24 cellular contexts compared by ENCODE assay signal in the genomic region with DNA sequence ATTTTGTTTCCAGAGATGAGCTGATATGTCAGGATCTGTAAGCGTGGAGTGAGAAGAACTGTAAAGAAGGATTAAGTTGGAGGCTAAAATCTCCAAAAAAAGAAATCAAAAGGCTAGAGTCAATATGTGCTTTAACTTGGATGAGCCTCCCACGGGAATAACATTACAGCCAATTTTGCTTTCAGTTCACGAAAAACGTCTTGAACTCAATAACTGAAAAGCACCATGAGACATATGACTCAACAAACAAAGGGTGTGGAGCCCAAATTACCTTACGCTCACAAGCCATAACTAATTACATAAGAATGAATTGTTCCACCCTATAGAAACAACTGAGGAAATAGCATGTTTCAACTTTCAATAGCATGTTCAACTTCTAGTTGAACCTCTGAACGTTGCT. TPM values are rescaled to one million over a fixed set of nuclear protein-coding genes. Genes with fewer than 3 reads are reported as not detected.
DNase-seq lines count a peak whose midpoint lies in the region; ATAC-seq and TF ChIP-seq lines count a peak whose summit lies in the region.
"Had no signal": no experiment of that assay in that cellular context is flagged by ENCODE, and none has a peak within 500 bp of the region (broad histone marks: within the 10 kb centered on the region; RNA-seq: fewer than 3 reads in every experiment).

No MANE protein-coding gene starts in this region.

- H3K27me3 Mint-ChIP-seq in WTC11 (ENCODE audit: low read depth): no peaks in the 10 kb centered on the region

- ATAC-seq in HG03060 (IDR thresholded peaks at IDR 0.05; ENCODE audit: low read depth, unreplicated experiment): peak; percentile 44
- ATAC-seq in WTC11: no peak
- ATAC-seq: effector memory CD8-positive, alpha-beta T cell; natural killer cell had no signal

- H3K36me3 Mint-ChIP-seq in WTC11: no peaks in the 10 kb centered on the region
- H3K36me3 Mint-ChIP-seq: natural killer cell had no signal

- H3K27ac Mint-ChIP-seq in WTC11: no peak overlapping the region
- H3K27ac Mint-ChIP-seq: effector memory CD8-positive, alpha-beta T cell; natural killer cell had no signal

- CTCF ChIA-PET in RWPE1 (lab: Yijun Ruan, JAX) (interaction anchor here (0.6 kb wide), 1 partner anchor 648 kb away, joined by 3 read pairs; no protein-coding TSS in a partner anchor), WTC11 (lab: Charles Lee) (no interaction called here)

- no peaks in the 10 kb centered on the region for H3K36me3 ChIP-seq in GM06990 (ENCODE audit: control insufficient read depth, insufficient read depth, low read length)
- no peaks in the 10 kb centered on the region for H3K36me3 ChIP-seq in WERI-Rb-1
- H3K36me3 ChIP-seq: SJSA1 had no signal

- no peak overlapping the region for H3K27ac ChIP-seq in RWPE1
- no peak overlapping the region for H3K27ac ChIP-seq in WERI-Rb-1
- H3K27ac ChIP-seq: parathyroid adenoma, SJSA1 had no signal

- TF ChIP-seq CTCF in GM06990 (IDR thresholded peaks at IDR 0.05; ENCODE audit: insufficient read depth, low read length, poor library complexity, severe bottlenecking): no peak
- no peak for TF ChIP-seq CTCF in RWPE1 (conservative IDR thresholded peaks at IDR 0.05; ENCODE audit: low read depth)
- no peak for TF ChIP-seq CTCF in fibroblast of mammary gland (conservative IDR thresholded peaks at IDR 0.05; ENCODE audit: control insufficient read depth, insufficient read depth, low read depth, low read length)
- TF ChIP-seq CTCF in WTC11 (IDR thresholded peaks at IDR 0.05): no peak
- no peak for TF ChIP-seq CTCF in WERI-Rb-1 (IDR thresholded peaks at IDR 0.05; ENCODE audit: low read depth, low read length)

- no peaks in the 10 kb centered on the region for H3K27me3 ChIP-seq in GM06990 (replicated peaks; ENCODE audit: control insufficient read depth, insufficient read depth, low read length)
- H3K27me3 ChIP-seq in WERI-Rb-1 (ENCODE audit: insufficient read depth, low read depth, severe bottlenecking): no peaks in the 10 kb centered on the region
- H3K27me3 ChIP-seq: SJSA1 had no signal

- peak; percentile 6 for DNase-seq in GM06990 (ENCODE audit: extremely low read depth, insufficient read length)
- DNase-seq in RWPE1 (ENCODE audit: low spot score): peak; percentile 60
- peak; percentile 65 for DNase-seq in fibroblast of mammary gland (ENCODE audit: low read depth)
- DNase-seq in 8988T: no peak
- DNase-seq in WTC11 (ENCODE audit: low spot score): no peak
- DNase-seq in ecto neural progenitor cell (ENCODE audit: low spot score): no peak
- DNase-seq in WERI-Rb-1: no peak
- DNase-seq: activated CD4-positive, CD25-positive, alpha-beta regulatory T cell; activated effector memory CD4-positive, alpha-beta T cell treated with anti-CD3 and anti-CD28 coated beads, Interleukin-2, amount 50 U/mL, for 16 hours; AML-193; amniotic stem cell; cerebellar nuclear complex; effector memory CD8-positive, alpha-beta T cell; KG1; mesendoderm; natural killer cell; NCI-H1105 treated with DMSO at 0.1 percent for 48 hours; NCI-H446; stimulated activated CD4-positive, alpha-beta T cell treated with anti-CD3 and anti-CD28 coated beads, Interleukin-4, amount 100 ng/mL, for 1 hour; T-helper 2 cell had no signal

- H3K4me3 ChIP-seq in GM06990 (replicated peaks; ENCODE audit: low read depth, low read length): no peak overlapping the region
- H3K4me3 ChIP-seq in fibroblast of mammary gland (ENCODE audit: control insufficient read depth, low read depth, low read length): no peak overlapping the region
- no peak overlapping the region for H3K4me3 ChIP-seq in WERI-Rb-1 (ENCODE audit: low read depth, low read length)
- H3K4me3 ChIP-seq: SJSA1 had no signal

- H3K9me3 Mint-ChIP-seq in WTC11: no peaks in the 10 kb centered on the region

- POLR2A ChIA-PET in RWPE1 (lab: Yijun Ruan, JAX; ENCODE audit: low non-redundant PET) (no interaction called here), WTC11 (lab: Charles Lee) (no interaction called here)

- no peaks in the 10 kb centered on the region for H3K9me3 ChIP-seq in WERI-Rb-1 (ENCODE audit: severe bottlenecking)
- H3K9me3 ChIP-seq: SJSA1 had no signal

- H3K4me1 Mint-ChIP-seq in WTC11: peaks cover 3% of the 10 kb centered on the region
- H3K4me1 Mint-ChIP-seq: natural killer cell had no signal

- H3K4me3 Mint-ChIP-seq in WTC11: no peak overlapping the region
- H3K4me3 Mint-ChIP-seq: effector memory CD8-positive, alpha-beta T cell; natural killer cell had no signal

TF ChIP-seq in WTC11, 78 proteins besides CTCF, POLR2A, EP300 and RAD21:
- TF ChIP-seq E2F1 (CRISPR knock-in tag; IDR thresholded peaks at IDR 0.05) (no peak), KAT7 (CRISPR knock-in tag; IDR thresholded peaks at IDR 0.05; ENCODE audit: borderline replicate concordance) (no peak), IRF1 (CRISPR knock-in tag; IDR thresholded peaks at IDR 0.05) (no peak), RELA (CRISPR knock-in tag; IDR thresholded peaks at IDR 0.05; ENCODE audit: borderline replicate concordance) (no peak), NR3C1 (CRISPR knock-in tag; conservative IDR thresholded peaks at IDR 0.05; ENCODE audit: low read depth) (no peak), CBFB (CRISPR knock-in tag; IDR thresholded peaks at IDR 0.05; ENCODE audit: low read depth) (no peak), GABPB1 (CRISPR knock-in tag; IDR thresholded peaks at IDR 0.05) (no peak)
- TF ChIP-seq, protein P1, sequence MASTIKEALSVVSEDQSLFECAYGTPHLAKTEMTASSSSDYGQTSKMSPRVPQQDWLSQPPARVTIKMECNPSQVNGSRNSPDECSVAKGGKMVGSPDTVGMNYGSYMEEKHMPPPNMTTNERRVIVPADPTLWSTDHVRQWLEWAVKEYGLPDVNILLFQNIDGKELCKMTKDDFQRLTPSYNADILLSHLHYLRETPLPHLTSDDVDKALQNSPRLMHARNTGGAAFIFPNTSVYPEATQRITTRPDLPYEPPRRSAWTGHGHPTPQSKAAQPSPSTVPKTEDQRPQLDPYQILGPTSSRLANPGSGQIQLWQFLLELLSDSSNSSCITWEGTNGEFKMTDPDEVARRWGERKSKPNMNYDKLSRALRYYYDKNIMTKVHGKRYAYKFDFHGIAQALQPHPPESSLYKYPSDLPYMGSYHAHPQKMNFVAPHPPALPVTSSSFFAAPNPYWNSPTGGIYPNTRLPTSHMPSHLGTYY (CRISPR knock-in tag; IDR thresholded peaks at IDR 0.05): no peak
- TF ChIP-seq, protein P2, sequence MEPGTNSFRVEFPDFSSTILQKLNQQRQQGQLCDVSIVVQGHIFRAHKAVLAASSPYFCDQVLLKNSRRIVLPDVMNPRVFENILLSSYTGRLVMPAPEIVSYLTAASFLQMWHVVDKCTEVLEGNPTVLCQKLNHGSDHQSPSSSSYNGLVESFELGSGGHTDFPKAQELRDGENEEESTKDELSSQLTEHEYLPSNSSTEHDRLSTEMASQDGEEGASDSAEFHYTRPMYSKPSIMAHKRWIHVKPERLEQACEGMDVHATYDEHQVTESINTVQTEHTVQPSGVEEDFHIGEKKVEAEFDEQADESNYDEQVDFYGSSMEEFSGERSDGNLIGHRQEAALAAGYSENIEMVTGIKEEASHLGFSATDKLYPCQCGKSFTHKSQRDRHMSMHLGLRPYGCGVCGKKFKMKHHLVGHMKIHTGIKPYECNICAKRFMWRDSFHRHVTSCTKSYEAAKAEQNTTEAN (CRISPR knock-in tag; IDR thresholded peaks at IDR 0.05): no peak

RNA-seq across cellular contexts. Expression of gene TMPRSS11D, which starts 22.3 kb away (rescaled TPM):
- not detected in 3 replicates for total RNA-seq in WTC11 (2021)
- total RNA-seq: natural killer cell, SJSA1, subcutaneous adipose tissue had no signal

Comparison
In these comparisons a context has a peak if more than half of its experiments do, and no peak if none do; other contexts are left out.
1. DNase-seq: peak in GM06990 (single experiment), RWPE1 (single experiment) and fibroblast of mammary gland (single experiment); none in 8988T (single experiment), WTC11 (single experiment), ecto neural progenitor cell (single experiment) and WERI-Rb-1 (single experiment).